In genomic region chr15:63792584-63792983, GRCh38 we compare ENCODE assay signal across 19 cellular contexts.
"Had no signal": no experiment of that assay in that cellular context is flagged by ENCODE, and none has a peak within 500 bp of the region (broad histone marks: within the 10 kb centered on the region; RNA-seq: fewer than 3 reads in every experiment).

No MANE protein-coding gene starts in this region.

- DNase-seq: activated CD4-positive, alpha-beta T cell treated with anti-CD3 and anti-CD28 coated beads, Interleukin-2, amount 10 ng/mL, durations not matched to agents 24 days and 14 days; activated CD8-positive, alpha-beta memory T cell treated with anti-CD3 and anti-CD28 coated beads for 24 hours; activated naive CD4-positive, alpha-beta T cell treated with Interleukin-2 at 50 U/mL for 16 hours; activated naive CD8-positive, alpha-beta T cell treated with anti-CD3 and anti-CD28 coated beads, Interleukin-2, amount 50 U/mL, for 24 hours; cerebellar nuclear complex; cortex of kidney; heart left ventricle; mesendoderm; naive thymus-derived CD8-positive, alpha-beta T cell; sigmoid colon; SK-N-SH; stimulated activated CD4-positive, alpha-beta T cell treated with anti-CD3 and anti-CD28 coated beads, Interleukin-4, amount 100 ng/mL, for 4 hours; stimulated activated naive CD4-positive, alpha-beta T cell treated with Interleukin-2 at 50 U/mL for 16 hours; T-helper 9 cell; uterus had no signal

- H3K27me3 ChIP-seq: gastroesophageal sphincter, heart left ventricle, sigmoid colon, tibial nerve, uterus had no signal

- H3K36me3 ChIP-seq: gastroesophageal sphincter, heart left ventricle, sigmoid colon, tibial nerve had no signal

- H3K4me3 ChIP-seq: gastroesophageal sphincter, heart left ventricle, sigmoid colon, tibial nerve, uterus had no signal

- H3K9me3 ChIP-seq: gastroesophageal sphincter, sigmoid colon, SK-N-SH, uterus had no signal

- H3K4me3 Mint-ChIP-seq: activated CD4-positive, alpha-beta T cell treated with anti-CD3 and anti-CD28 coated beads, Interleukin-2, amount 10 ng/mL, durations not matched to agents 24 days and 14 days; activated naive CD8-positive, alpha-beta T cell treated with anti-CD3 and anti-CD28 coated beads, Interleukin-2, amount 50 U/mL, for 24 hours; activated T-helper 1 cell treated with anti-CD3 and anti-CD28 coated beads, Interleukin-12 subunit alpha, Interleukin-12 subunit beta, Interleukin-2, Interleukin-4 antibody, amounts not matched to agents 30 ng/mL and 10 ng/mL and 1 ng/mL, durations not matched to agents 14 hours and 24 hours and 36 hours had no signal

- H3K4me1 ChIP-seq: uterus had no signal

- H3K27me3 Mint-ChIP-seq: activated CD4-positive, alpha-beta T cell treated with anti-CD3 and anti-CD28 coated beads, Interleukin-2, amount 10 ng/mL, durations not matched to agents 24 days and 14 days; activated naive CD8-positive, alpha-beta T cell treated with anti-CD3 and anti-CD28 coated beads, Interleukin-2, amount 50 U/mL, for 24 hours; naive thymus-derived CD8-positive, alpha-beta T cell had no signal

- ATAC-seq: activated naive CD8-positive, alpha-beta T cell treated with anti-CD3 and anti-CD28 coated beads, Interleukin-2, amount 50 U/mL, for 24 hours; gastroesophageal sphincter; naive thymus-derived CD8-positive, alpha-beta T cell had no signal

- H3K27ac ChIP-seq: gastroesophageal sphincter, heart left ventricle, parathyroid adenoma, sigmoid colon, tibial nerve, uterus had no signal

- H3K27ac Mint-ChIP-seq: activated CD4-positive, alpha-beta T cell treated with anti-CD3 and anti-CD28 coated beads, Interleukin-2, amount 10 ng/mL, durations not matched to agents 24 days and 14 days; activated T-helper 1 cell treated with anti-CD3 and anti-CD28 coated beads, Interleukin-12 subunit alpha, Interleukin-12 subunit beta, Interleukin-2, Interleukin-4 antibody, amounts not matched to agents 30 ng/mL and 10 ng/mL and 1 ng/mL, durations not matched to agents 14 hours and 24 hours and 36 hours had no signal

- H3K9ac ChIP-seq: parathyroid adenoma, SK-N-SH had no signal
